8 cellular contexts compared by ENCODE assay signal in genomic region chr4:184471872-184472539, GRCh38. TPM values are rescaled to one million over a fixed set of nuclear protein-coding genes. Genes with fewer than 3 reads are reported as not detected.
DNase-seq lines count a peak whose midpoint lies in the region; ATAC-seq lines count a peak whose summit lies in the region.

No MANE protein-coding gene starts in this region.

- no peaks in the 10 kb centered on the region for H3K27me3 Mint-ChIP-seq in activated naive CD8-positive, alpha-beta T cell treated with anti-CD3 and anti-CD28 coated beads, Interleukin-2, amount 10 ng/mL, durations not matched to agents 7 days and 5 days
- H3K27me3 Mint-ChIP-seq in stimulated activated memory B cell treated with anti-CD40 and anti-IgM and Interleukin-4, amounts not matched to agents 10 μg/mL and 1 μg/mL and 100 μg/mL, for 72 hours = no peaks in the 10 kb centered on the region

- H3K4me1 Mint-ChIP-seq in activated naive CD8-positive, alpha-beta T cell treated with anti-CD3 and anti-CD28 coated beads, Interleukin-2, amount 10 ng/mL, durations not matched to agents 7 days and 5 days = peaks cover 46% of the 10 kb centered on the region
- peaks cover 69% of the 10 kb centered on the region for H3K4me1 Mint-ChIP-seq in stimulated activated memory B cell treated with anti-CD40 and anti-IgM and Interleukin-4, amounts not matched to agents 10 μg/mL and 1 μg/mL and 100 μg/mL, for 72 hours

- peak overlapping the region; percentile 86 for H3K27ac Mint-ChIP-seq in activated naive CD8-positive, alpha-beta T cell treated with anti-CD3 and anti-CD28 coated beads, Interleukin-2, amount 10 ng/mL, durations not matched to agents 7 days and 5 days
- H3K27ac Mint-ChIP-seq in stimulated activated memory B cell treated with anti-CD40 and anti-IgM and Interleukin-4, amounts not matched to agents 10 μg/mL and 1 μg/mL and 100 μg/mL, for 72 hours = peak overlapping the region; percentile 99

- POLR2A ChIA-PET in activated naive CD8-positive, alpha-beta T cell treated with anti-CD3 and anti-CD28 coated beads, Interleukin-2, amount 10 ng/mL, durations not matched to agents 7 days and 5 days (lab: Charles Lee) = interaction anchor here (0.7 to 1.0 kb wide), 4 partner anchors 23 to 65 kb away, joined by 3 to 8 read pairs (median 5); no protein-coding TSS in a partner anchor

- DNase-seq in NK-92 treated with Interleukin-12 subunit alpha and Interleukin-12 subunit beta, amount 100 ng/mL, for 24 hours (lab: John Stamatoyannopoulos, UW) = peak; percentile 33
- no peak for DNase-seq in NK-92 (lab: John Stamatoyannopoulos, UW; ENCODE audit: unreplicated experiment)
- peak; percentile 34 to 46 for DNase-seq in Kasumi-1 (lab: John Stamatoyannopoulos, UW)
- DNase-seq in activated naive CD8-positive, alpha-beta T cell treated with anti-CD3 and anti-CD28 coated beads, Interleukin-2, amount 10 ng/mL, durations not matched to agents 7 days and 5 days = no peak
- DNase-seq in iPS-NIHi11 (ENCODE audit: low spot score) = peak; percentile 16

- H3K36me3 Mint-ChIP-seq in activated naive CD8-positive, alpha-beta T cell treated with anti-CD3 and anti-CD28 coated beads, Interleukin-2, amount 10 ng/mL, durations not matched to agents 7 days and 5 days = peaks cover 37% of the 10 kb centered on the region
- H3K36me3 Mint-ChIP-seq in stimulated activated memory B cell treated with anti-CD40 and anti-IgM and Interleukin-4, amounts not matched to agents 10 μg/mL and 1 μg/mL and 100 μg/mL, for 72 hours = peaks cover 45% of the 10 kb centered on the region

- peak overlapping the region; percentile 89 for H3K4me3 Mint-ChIP-seq in activated naive CD8-positive, alpha-beta T cell treated with anti-CD3 and anti-CD28 coated beads, Interleukin-2, amount 10 ng/mL, durations not matched to agents 7 days and 5 days
- peak overlapping the region; percentile 90 for H3K4me3 Mint-ChIP-seq in stimulated activated memory B cell treated with anti-CD40 and anti-IgM and Interleukin-4, amounts not matched to agents 10 μg/mL and 1 μg/mL and 100 μg/mL, for 72 hours

- H3K9me3 Mint-ChIP-seq in activated naive CD8-positive, alpha-beta T cell treated with anti-CD3 and anti-CD28 coated beads, Interleukin-2, amount 10 ng/mL, durations not matched to agents 7 days and 5 days = no peaks in the 10 kb centered on the region
- no peaks in the 10 kb centered on the region for H3K9me3 Mint-ChIP-seq in stimulated activated memory B cell treated with anti-CD40 and anti-IgM and Interleukin-4, amounts not matched to agents 10 μg/mL and 1 μg/mL and 100 μg/mL, for 72 hours

- ATAC-seq in activated naive CD8-positive, alpha-beta T cell treated with anti-CD3 and anti-CD28 coated beads, Interleukin-2, amount 10 ng/mL, durations not matched to agents 7 days and 5 days (ENCODE audit: low read depth) = no peak
- ATAC-seq in stimulated activated memory B cell treated with anti-CD40 and anti-IgM and Interleukin-4, amounts not matched to agents 10 μg/mL and 1 μg/mL and 100 μg/mL, for 72 hours = no peak
- no peak for ATAC-seq in HG02840 (IDR thresholded peaks at IDR 0.05; ENCODE audit: low FRiP score, unreplicated experiment)
- no peak for ATAC-seq in HG03342 (IDR thresholded peaks at IDR 0.05; ENCODE audit: unreplicated experiment)

RNA-seq across cellular contexts. Expression of gene IRF2, which starts 2.3 kb away (rescaled TPM):
- 10 to 100 TPM; 72.0 to 73.2 TPM for total RNA-seq in activated naive CD8-positive, alpha-beta T cell treated with anti-CD3 and anti-CD28 coated beads, Interleukin-2, amount 10 ng/mL, durations not matched to agents 7 days and 5 days

Comparison
In these comparisons a context has a peak if more than half of its experiments do, and no peak if none do; other contexts are left out.
1. DNase-seq: peak in NK-92 treated with Interleukin-12 subunit alpha and Interleukin-12 subunit beta, amount 100 ng/mL, for 24 hours (single experiment), Kasumi-1 (2 of 2) and iPS-NIHi11 (single experiment); none in NK-92 (single experiment) and activated naive CD8-positive, alpha-beta T cell treated with anti-CD3 and anti-CD28 coated beads, Interleukin-2, amount 10 ng/mL, durations not matched to agents 7 days and 5 days (single experiment).